30 cellular contexts compared by ENCODE assay signal in genomic region chr19:42037649-42038048, GRCh38. TPM values are rescaled to one million over a fixed set of nuclear protein-coding genes. Genes with fewer than 3 reads are reported as not detected.
"Had no signal": no experiment of that assay in that cellular context is flagged by ENCODE, and none has a peak within 500 bp of the region (broad histone marks: within the 10 kb centered on the region; RNA-seq: fewer than 3 reads in every experiment).

No MANE protein-coding gene starts in this region.

- H3K27ac Mint-ChIP-seq: activated CD4-positive, alpha-beta memory T cell treated with anti-CD3 and anti-CD28 coated beads for 36 hours; activated T-helper 1 cell treated with anti-CD3 and anti-CD28 coated beads, Interleukin-12 subunit alpha, Interleukin-12 subunit beta, Interleukin-2, Interleukin-4 antibody, amounts not matched to agents 30 ng/mL and 10 ng/mL and 1 ng/mL, durations not matched to agents 14 hours and 24 hours and 36 hours; natural killer cell; neural progenitor cell; stimulated activated memory B cell treated with anti-CD40 and anti-IgM and Interleukin-4, amounts not matched to agents 10 μg/mL and 1 μg/mL and 100 μg/mL, for 72 hours; stimulated activated naive CD8-positive, alpha-beta T cell treated with anti-CD3 and anti-CD28 coated beads, Interleukin-15, amount 100 ng/mL, for 72 hours; T-helper 1 cell treated with Interleukin-12 subunit alpha and Interleukin-12 subunit beta and Interleukin-4 antibody, amounts not matched to agents 30 μg/mL and 1 μg/mL, for 36 hours had no signal

- H3K9me3 Mint-ChIP-seq: activated CD4-positive, alpha-beta memory T cell treated with anti-CD3 and anti-CD28 coated beads for 36 hours; activated T-helper 1 cell treated with anti-CD3 and anti-CD28 coated beads, Interleukin-12 subunit alpha, Interleukin-12 subunit beta, Interleukin-2, Interleukin-4 antibody, amounts not matched to agents 30 ng/mL and 10 ng/mL and 1 ng/mL, durations not matched to agents 14 hours and 24 hours and 36 hours; natural killer cell; neural progenitor cell; stimulated activated memory B cell treated with anti-CD40 and anti-IgM and Interleukin-4, amounts not matched to agents 10 μg/mL and 1 μg/mL and 100 μg/mL, for 72 hours; stimulated activated naive CD8-positive, alpha-beta T cell treated with anti-CD3 and anti-CD28 coated beads, Interleukin-15, amount 100 ng/mL, for 72 hours; T-helper 1 cell treated with Interleukin-12 subunit alpha and Interleukin-12 subunit beta and Interleukin-4 antibody, amounts not matched to agents 30 μg/mL and 1 μg/mL, for 36 hours had no signal

- H3K4me3 Mint-ChIP-seq: activated CD4-positive, alpha-beta memory T cell treated with anti-CD3 and anti-CD28 coated beads for 36 hours; activated T-helper 1 cell treated with anti-CD3 and anti-CD28 coated beads, Interleukin-12 subunit alpha, Interleukin-12 subunit beta, Interleukin-2, Interleukin-4 antibody, amounts not matched to agents 30 ng/mL and 10 ng/mL and 1 ng/mL, durations not matched to agents 14 hours and 24 hours and 36 hours; natural killer cell; neural progenitor cell; stimulated activated memory B cell treated with anti-CD40 and anti-IgM and Interleukin-4, amounts not matched to agents 10 μg/mL and 1 μg/mL and 100 μg/mL, for 72 hours; stimulated activated naive CD8-positive, alpha-beta T cell treated with anti-CD3 and anti-CD28 coated beads, Interleukin-15, amount 100 ng/mL, for 72 hours; T-helper 1 cell treated with Interleukin-12 subunit alpha and Interleukin-12 subunit beta and Interleukin-4 antibody, amounts not matched to agents 30 μg/mL and 1 μg/mL, for 36 hours had no signal

- H3K36me3 ChIP-seq: colonic mucosa, neural progenitor cell, upper lobe of left lung, vagina had no signal

- DNase-seq: activated CD4-positive, alpha-beta memory T cell treated with anti-CD3 and anti-CD28 coated beads for 36 hours; activated CD4-positive, alpha-beta T cell treated with anti-CD3 and anti-CD28 coated beads for 48 hours; activated CD8-positive, alpha-beta memory T cell treated with anti-CD3 and anti-CD28 coated beads, Interleukin-2, amount 50 U/mL, for 4 hours; activated gamma-delta T cell; activated naive CD4-positive, alpha-beta T cell treated with anti-CD3 and anti-CD28 coated beads, Interleukin-2, amount 50 U/mL, for 16 hours; activated T-cell treated with anti-CD3 and anti-CD28 coated beads, Interleukin-2, amount 50 U/mL, for 1 hour; cerebellar nuclear complex; colonic mucosa; effector memory CD4-positive, alpha-beta T cell; natural killer cell; sigmoid colon; SK-N-SH; small intestine; stimulated activated CD4-positive, alpha-beta T cell treated with anti-CD3 and anti-CD28 coated beads, Interleukin-4, amount 100 ng/mL, for 4 hours; stimulated activated CD8-positive, alpha-beta memory T cell treated with anti-CD3 and anti-CD28 coated beads, Interleukin-4, amount 100 ng/mL, for 48 hours; stimulated activated naive CD8-positive, alpha-beta T cell treated with anti-CD3 and anti-CD28 coated beads, Interleukin-15, amount 100 ng/mL, for 72 hours; substantia nigra; SW 1271; T-helper 9 cell; upper lobe of left lung had no signal

- H3K4me1 Mint-ChIP-seq: natural killer cell had no signal

- H3K27me3 ChIP-seq: colonic mucosa, neural progenitor cell, sigmoid colon, upper lobe of left lung, vagina had no signal

- H3K36me3 Mint-ChIP-seq: activated CD4-positive, alpha-beta memory T cell treated with anti-CD3 and anti-CD28 coated beads for 36 hours; natural killer cell; stimulated activated memory B cell treated with anti-CD40 and anti-IgM and Interleukin-4, amounts not matched to agents 10 μg/mL and 1 μg/mL and 100 μg/mL, for 72 hours had no signal

- H3K9me3 ChIP-seq: colonic mucosa, sigmoid colon, SK-N-SH, upper lobe of left lung, vagina had no signal

- ATAC-seq: activated CD4-positive, CD25-positive, alpha-beta regulatory T cell treated with anti-CD3 and anti-CD28 coated beads, Interleukin-2, amount 50 U/mL, for 24 hours; natural killer cell; stimulated activated memory B cell treated with anti-CD40 and anti-IgM and Interleukin-4, amounts not matched to agents 10 μg/mL and 1 μg/mL and 100 μg/mL, for 72 hours; stimulated activated naive CD8-positive, alpha-beta T cell treated with anti-CD3 and anti-CD28 coated beads, Interleukin-15, amount 100 ng/mL, for 72 hours had no signal

- H3K4me3 ChIP-seq: colonic mucosa, neural progenitor cell, sigmoid colon, upper lobe of left lung, vagina had no signal

- H3K27ac ChIP-seq: colonic mucosa, neural progenitor cell, upper lobe of left lung, vagina, VCaP had no signal

- H3K4me1 ChIP-seq: colonic mucosa, neural progenitor cell, vagina had no signal

RNA-seq across cellular contexts. Expression of gene GRIK5, which starts 32.4 kb away (rescaled TPM):
- total RNA-seq: dermis microvascular lymphatic vessel endothelial cell had no signal

RNA-seq across cellular contexts. Expression of gene ATP1A3, which starts 43.6 kb away (rescaled TPM):
- total RNA-seq: dermis microvascular lymphatic vessel endothelial cell, epithelial cell of proximal tubule, lower leg skin had no signal
